In genomic region chr17:19317359-19318095, GRCh38 we compare ENCODE assay signal across 1 cellular context.
TF ChIP-seq lines count a peak whose summit lies in the region.

No MANE protein-coding gene starts in this region.

TF ChIP-seq in WTC11, 78 proteins besides CTCF, POLR2A, EP300 and RAD21 (continued from another document):
- TF ChIP-seq, protein P1, sequence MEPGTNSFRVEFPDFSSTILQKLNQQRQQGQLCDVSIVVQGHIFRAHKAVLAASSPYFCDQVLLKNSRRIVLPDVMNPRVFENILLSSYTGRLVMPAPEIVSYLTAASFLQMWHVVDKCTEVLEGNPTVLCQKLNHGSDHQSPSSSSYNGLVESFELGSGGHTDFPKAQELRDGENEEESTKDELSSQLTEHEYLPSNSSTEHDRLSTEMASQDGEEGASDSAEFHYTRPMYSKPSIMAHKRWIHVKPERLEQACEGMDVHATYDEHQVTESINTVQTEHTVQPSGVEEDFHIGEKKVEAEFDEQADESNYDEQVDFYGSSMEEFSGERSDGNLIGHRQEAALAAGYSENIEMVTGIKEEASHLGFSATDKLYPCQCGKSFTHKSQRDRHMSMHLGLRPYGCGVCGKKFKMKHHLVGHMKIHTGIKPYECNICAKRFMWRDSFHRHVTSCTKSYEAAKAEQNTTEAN (CRISPR knock-in tag; IDR thresholded peaks at IDR 0.05): 0 out of 2 replicates have a peak, but pooled peaks have one; percentile 40
- TF ChIP-seq ZBTB21 (CRISPR knock-in tag; IDR thresholded peaks at IDR 0.05; ENCODE audit: borderline replicate concordance) (0 out of 2 replicates have a peak, but pooled peaks have one; percentile 24), MYBL2 (CRISPR knock-in tag; IDR thresholded peaks at IDR 0.05) (0 out of 2 replicates have a peak, but pooled peaks have one; percentile 40), PREB (CRISPR knock-in tag; IDR thresholded peaks at IDR 0.05; ENCODE audit: borderline replicate concordance) (no peak), FOXP1 (CRISPR knock-in tag; IDR thresholded peaks at IDR 0.05; ENCODE audit: borderline replicate concordance) (peak; percentile 87; the same call in 1 of the 2 replicates), CBFB (CRISPR knock-in tag; IDR thresholded peaks at IDR 0.05; ENCODE audit: low read depth) (0 out of 2 replicates have a peak, but pooled peaks have one; percentile 72), ZNF423 (CRISPR knock-in tag; IDR thresholded peaks at IDR 0.05) (peak; percentile 61), FOXK1 (CRISPR knock-in tag; IDR thresholded peaks at IDR 0.05) (peak; percentile 73; the same call in 1 of the 2 replicates)
- TF ChIP-seq, protein P2, sequence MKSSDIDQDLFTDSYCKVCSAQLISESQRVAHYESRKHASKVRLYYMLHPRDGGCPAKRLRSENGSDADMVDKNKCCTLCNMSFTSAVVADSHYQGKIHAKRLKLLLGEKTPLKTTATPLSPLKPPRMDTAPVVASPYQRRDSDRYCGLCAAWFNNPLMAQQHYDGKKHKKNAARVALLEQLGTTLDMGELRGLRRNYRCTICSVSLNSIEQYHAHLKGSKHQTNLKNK (CRISPR knock-in tag; IDR thresholded peaks at IDR 0.05): no peak
